ENCODE assay signal across 1 cellular context in the genomic region with DNA sequence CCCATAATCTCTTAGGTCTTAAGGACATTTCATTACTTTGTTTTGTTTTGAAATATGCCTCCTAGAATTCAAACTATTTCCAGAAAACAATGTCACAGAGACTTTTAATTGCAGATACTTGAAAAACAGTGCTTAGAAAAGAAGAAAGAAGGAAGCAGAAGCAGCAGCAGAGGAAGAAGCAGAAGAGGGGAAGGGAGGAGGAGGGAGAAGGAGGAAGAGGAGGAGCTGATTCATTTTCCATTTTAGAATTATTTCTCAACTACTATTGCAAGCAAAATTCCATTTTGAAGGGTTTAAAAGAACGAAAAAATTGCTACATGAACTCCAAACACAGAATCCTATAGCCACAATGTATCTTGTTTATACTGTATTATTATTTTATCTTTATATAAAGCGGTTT.
TF ChIP-seq lines count a peak whose summit lies in the region.

No MANE protein-coding gene starts in this region.

TF ChIP-seq in GM23338, 12 proteins besides CTCF, POLR2A, EP300 and RAD21 (continued from another document):
- TF ChIP-seq, protein P1, sequence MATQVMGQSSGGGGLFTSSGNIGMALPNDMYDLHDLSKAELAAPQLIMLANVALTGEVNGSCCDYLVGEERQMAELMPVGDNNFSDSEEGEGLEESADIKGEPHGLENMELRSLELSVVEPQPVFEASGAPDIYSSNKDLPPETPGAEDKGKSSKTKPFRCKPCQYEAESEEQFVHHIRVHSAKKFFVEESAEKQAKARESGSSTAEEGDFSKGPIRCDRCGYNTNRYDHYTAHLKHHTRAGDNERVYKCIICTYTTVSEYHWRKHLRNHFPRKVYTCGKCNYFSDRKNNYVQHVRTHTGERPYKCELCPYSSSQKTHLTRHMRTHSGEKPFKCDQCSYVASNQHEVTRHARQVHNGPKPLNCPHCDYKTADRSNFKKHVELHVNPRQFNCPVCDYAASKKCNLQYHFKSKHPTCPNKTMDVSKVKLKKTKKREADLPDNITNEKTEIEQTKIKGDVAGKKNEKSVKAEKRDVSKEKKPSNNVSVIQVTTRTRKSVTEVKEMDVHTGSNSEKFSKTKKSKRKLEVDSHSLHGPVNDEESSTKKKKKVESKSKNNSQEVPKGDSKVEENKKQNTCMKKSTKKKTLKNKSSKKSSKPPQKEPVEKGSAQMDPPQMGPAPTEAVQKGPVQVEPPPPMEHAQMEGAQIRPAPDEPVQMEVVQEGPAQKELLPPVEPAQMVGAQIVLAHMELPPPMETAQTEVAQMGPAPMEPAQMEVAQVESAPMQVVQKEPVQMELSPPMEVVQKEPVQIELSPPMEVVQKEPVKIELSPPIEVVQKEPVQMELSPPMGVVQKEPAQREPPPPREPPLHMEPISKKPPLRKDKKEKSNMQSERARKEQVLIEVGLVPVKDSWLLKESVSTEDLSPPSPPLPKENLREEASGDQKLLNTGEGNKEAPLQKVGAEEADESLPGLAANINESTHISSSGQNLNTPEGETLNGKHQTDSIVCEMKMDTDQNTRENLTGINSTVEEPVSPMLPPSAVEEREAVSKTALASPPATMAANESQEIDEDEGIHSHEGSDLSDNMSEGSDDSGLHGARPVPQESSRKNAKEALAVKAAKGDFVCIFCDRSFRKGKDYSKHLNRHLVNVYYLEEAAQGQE (IDR thresholded peaks at IDR 0.05; ENCODE audit: unreplicated experiment) = no peak
- TF ChIP-seq EZH2 (IDR thresholded peaks at IDR 0.05; ENCODE audit: low read depth, unreplicated experiment) (no peak), EZH2phosphoT487 (IDR thresholded peaks at IDR 0.05; ENCODE audit: unreplicated experiment) (no peak)
